ENCODE assay signal across 3 cellular contexts in the genomic region with DNA sequence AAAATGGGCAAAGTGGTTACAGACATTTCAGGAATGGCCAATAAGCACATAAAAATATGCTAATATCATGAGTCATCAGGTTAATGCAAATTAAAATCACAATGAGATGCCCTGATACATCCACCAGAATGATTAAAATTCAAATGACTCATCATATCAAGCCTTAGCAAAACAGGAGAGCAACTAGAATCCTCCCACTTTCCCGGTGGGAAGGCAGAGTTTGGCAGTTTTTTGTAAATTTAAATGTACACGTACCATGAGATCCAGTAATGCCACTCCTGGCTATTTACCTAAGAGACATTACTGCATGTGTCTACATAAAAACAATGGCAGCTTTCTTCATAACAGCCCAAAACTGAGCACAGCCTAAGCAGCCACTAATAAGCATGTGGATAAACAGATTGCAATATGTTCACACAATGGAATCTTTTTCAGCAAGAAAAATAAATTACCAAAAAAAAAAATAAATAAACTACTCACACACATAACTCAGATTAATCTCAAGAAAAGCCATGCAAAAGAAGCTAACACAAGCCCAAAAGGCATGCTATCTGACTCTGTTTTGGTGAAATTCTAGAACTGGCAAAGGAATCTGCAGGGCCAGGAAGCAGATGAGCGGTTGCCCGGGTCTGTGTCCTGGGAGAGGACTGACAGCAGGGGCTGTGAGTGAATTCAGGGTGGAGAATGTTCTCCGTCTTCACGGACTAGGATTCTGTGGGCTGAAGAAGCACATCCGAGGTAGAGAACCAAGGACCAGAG.
TF ChIP-seq lines count a peak whose summit lies in the region.

No MANE protein-coding gene starts in this region.

TF ChIP-seq in IMR-90, 13 proteins besides CTCF, POLR2A, EP300 and RAD21:
- TF ChIP-seq FOS (IDR thresholded peaks at IDR 0.05; ENCODE audit: low read depth, low read length) (peak; percentile 94), MXI1 (IDR thresholded peaks at IDR 0.05; ENCODE audit: borderline replicate concordance, low read depth, low read length) (no peak), CHD1 (IDR thresholded peaks at IDR 0.05; ENCODE audit: low read depth, low read length) (no peak), BHLHE40 (IDR thresholded peaks at IDR 0.05; ENCODE audit: low read depth, low read length) (peak; percentile 57; the same call in 1 of the 2 replicates), NFE2L2 (IDR thresholded peaks at IDR 0.05; ENCODE audit: low read depth, low read length) (peak; percentile 81), RFX5 (IDR thresholded peaks at IDR 0.05; ENCODE audit: low read depth, low read length) (no peak), MAZ (IDR thresholded peaks at IDR 0.05; ENCODE audit: borderline replicate concordance, low read depth, low read length) (no peak), CEBPB (IDR thresholded peaks at IDR 0.05; ENCODE audit: low read depth, low read length) (no peak), MAFK (IDR thresholded peaks at IDR 0.05; ENCODE audit: low read depth, low read length) (peak; percentile 75), SMC3 (IDR thresholded peaks at IDR 0.05; ENCODE audit: low read depth, low read length) (no peak), RCOR1 (IDR thresholded peaks at IDR 0.05; ENCODE audit: insufficient replicate concordance, low read length) (peak; percentile 43)
- TF ChIP-seq, protein P1, sequence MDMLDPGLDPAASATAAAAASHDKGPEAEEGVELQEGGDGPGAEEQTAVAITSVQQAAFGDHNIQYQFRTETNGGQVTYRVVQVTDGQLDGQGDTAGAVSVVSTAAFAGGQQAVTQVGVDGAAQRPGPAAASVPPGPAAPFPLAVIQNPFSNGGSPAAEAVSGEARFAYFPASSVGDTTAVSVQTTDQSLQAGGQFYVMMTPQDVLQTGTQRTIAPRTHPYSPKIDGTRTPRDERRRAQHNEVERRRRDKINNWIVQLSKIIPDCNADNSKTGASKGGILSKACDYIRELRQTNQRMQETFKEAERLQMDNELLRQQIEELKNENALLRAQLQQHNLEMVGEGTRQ (IDR thresholded peaks at IDR 0.05; ENCODE audit: low read depth, low read length) = no peak
- TF ChIP-seq, protein P2, sequence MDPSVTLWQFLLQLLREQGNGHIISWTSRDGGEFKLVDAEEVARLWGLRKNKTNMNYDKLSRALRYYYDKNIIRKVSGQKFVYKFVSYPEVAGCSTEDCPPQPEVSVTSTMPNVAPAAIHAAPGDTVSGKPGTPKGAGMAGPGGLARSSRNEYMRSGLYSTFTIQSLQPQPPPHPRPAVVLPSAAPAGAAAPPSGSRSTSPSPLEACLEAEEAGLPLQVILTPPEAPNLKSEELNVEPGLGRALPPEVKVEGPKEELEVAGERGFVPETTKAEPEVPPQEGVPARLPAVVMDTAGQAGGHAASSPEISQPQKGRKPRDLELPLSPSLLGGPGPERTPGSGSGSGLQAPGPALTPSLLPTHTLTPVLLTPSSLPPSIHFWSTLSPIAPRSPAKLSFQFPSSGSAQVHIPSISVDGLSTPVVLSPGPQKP (IDR thresholded peaks at IDR 0.05; ENCODE audit: borderline replicate concordance, low read depth, low read length) = no peak

TF ChIP-seq in K562, 482 proteins besides CTCF, POLR2A, EP300 and RAD21:
- TF ChIP-seq DPF2 (IDR thresholded peaks at IDR 0.05) (no peak), SRSF3 (IDR thresholded peaks at IDR 0.05; ENCODE audit: insufficient read depth, low read length) (no peak), C11orf30 (IDR thresholded peaks at IDR 0.05; ENCODE audit: low read depth) (peak; percentile 15; the same call in 1 of the 2 replicates), ZNF316 (IDR thresholded peaks at IDR 0.05) (peak; percentile 35)
- TF ChIP-seq, protein P3, sequence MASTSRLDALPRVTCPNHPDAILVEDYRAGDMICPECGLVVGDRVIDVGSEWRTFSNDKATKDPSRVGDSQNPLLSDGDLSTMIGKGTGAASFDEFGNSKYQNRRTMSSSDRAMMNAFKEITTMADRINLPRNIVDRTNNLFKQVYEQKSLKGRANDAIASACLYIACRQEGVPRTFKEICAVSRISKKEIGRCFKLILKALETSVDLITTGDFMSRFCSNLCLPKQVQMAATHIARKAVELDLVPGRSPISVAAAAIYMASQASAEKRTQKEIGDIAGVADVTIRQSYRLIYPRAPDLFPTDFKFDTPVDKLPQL (IDR thresholded peaks at IDR 0.05; ENCODE audit: extremely low read depth, insufficient read length) = no peak

TF ChIP-seq in HEK293T, 16 proteins besides CTCF, POLR2A, EP300 and RAD21:
- TF ChIP-seq CTBP1 (IDR thresholded peaks at IDR 0.05; ENCODE audit: borderline replicate concordance) (no peak), TARDBP (IDR thresholded peaks at IDR 0.05) (no peak), ZNF384 (IDR thresholded peaks at IDR 0.05) (no peak), SUZ12 (IDR thresholded peaks at IDR 0.05) (no peak), SP1 (IDR thresholded peaks at IDR 0.05) (no peak), NFRKB (IDR thresholded peaks at IDR 0.05) (no peak), ELF4 (IDR thresholded peaks at IDR 0.05) (no peak)
- TF ChIP-seq, protein P4, sequence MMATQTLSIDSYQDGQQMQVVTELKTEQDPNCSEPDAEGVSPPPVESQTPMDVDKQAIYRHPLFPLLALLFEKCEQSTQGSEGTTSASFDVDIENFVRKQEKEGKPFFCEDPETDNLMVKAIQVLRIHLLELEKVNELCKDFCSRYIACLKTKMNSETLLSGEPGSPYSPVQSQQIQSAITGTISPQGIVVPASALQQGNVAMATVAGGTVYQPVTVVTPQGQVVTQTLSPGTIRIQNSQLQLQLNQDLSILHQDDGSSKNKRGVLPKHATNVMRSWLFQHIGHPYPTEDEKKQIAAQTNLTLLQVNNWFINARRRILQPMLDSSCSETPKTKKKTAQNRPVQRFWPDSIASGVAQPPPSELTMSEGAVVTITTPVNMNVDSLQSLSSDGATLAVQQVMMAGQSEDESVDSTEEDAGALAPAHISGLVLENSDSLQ (IDR thresholded peaks at IDR 0.05) = no peak
